Comparison of ENCODE assay signal across 11 cellular contexts in genomic region chr2:230944123-230944653, GRCh38. TPM values are rescaled to one million over a fixed set of nuclear protein-coding genes. Genes with fewer than 3 reads are reported as not detected.
DNase-seq lines count a peak whose midpoint lies in the region; ATAC-seq and TF ChIP-seq lines count a peak whose summit lies in the region.
"Had no signal": no experiment of that assay in that cellular context is flagged by ENCODE, and none has a peak within 500 bp of the region (broad histone marks: within the 10 kb centered on the region; RNA-seq: fewer than 3 reads in every experiment).

No MANE protein-coding gene starts in this region.

- no peaks in the 10 kb centered on the region for H3K9me3 Mint-ChIP-seq in stimulated activated effector memory CD8-positive, alpha-beta T cell treated with anti-CD3 and anti-CD28 coated beads, Interleukin-12 subunit alpha, Interleukin-12 subunit beta, amount 100 ng/mL, for 72 hours
- H3K9me3 Mint-ChIP-seq: naive B cell had no signal

- peaks cover 2% of the 10 kb centered on the region for H3K36me3 Mint-ChIP-seq in T-helper 17 cell (ENCODE audit: low read depth)
- H3K36me3 Mint-ChIP-seq in stimulated activated effector memory CD8-positive, alpha-beta T cell treated with anti-CD3 and anti-CD28 coated beads, Interleukin-12 subunit alpha, Interleukin-12 subunit beta, amount 100 ng/mL, for 72 hours, result peaks cover 36% of the 10 kb centered on the region
- H3K36me3 Mint-ChIP-seq: naive B cell had no signal

- H3K4me3 Mint-ChIP-seq in T-helper 17 cell, result no peak overlapping the region
- H3K4me3 Mint-ChIP-seq in stimulated activated effector memory CD8-positive, alpha-beta T cell treated with anti-CD3 and anti-CD28 coated beads, Interleukin-12 subunit alpha, Interleukin-12 subunit beta, amount 100 ng/mL, for 72 hours, result peak overlapping the region; percentile 66
- H3K4me3 Mint-ChIP-seq: naive B cell had no signal

- peak; percentile 48 for ATAC-seq in HG02571 (IDR thresholded peaks at IDR 0.05; ENCODE audit: unreplicated experiment)
- ATAC-seq in T-helper 17 cell, result peak; percentile 18
- peak; percentile 92 for ATAC-seq in stimulated activated effector memory CD8-positive, alpha-beta T cell treated with anti-CD3 and anti-CD28 coated beads, Interleukin-12 subunit alpha, Interleukin-12 subunit beta, amount 100 ng/mL, for 72 hours

- DNase-seq in activated T-cell treated with anti-CD3 and anti-CD28 coated beads for 48 hours (ENCODE audit: low read depth) (peak; percentile 48), activated T-cell treated with anti-CD3 and anti-CD28 coated beads for 4 hours (no peak), T-helper 17 cell (no peak), substantia nigra (lab: John Stamatoyannopoulos, UW) (no peak), HEK293T (ENCODE audit: extremely low spot score) (no peak), iPS-NIHi11 (ENCODE audit: low spot score) (no peak)
- DNase-seq in stimulated activated effector memory CD8-positive, alpha-beta T cell treated with anti-CD3 and anti-CD28 coated beads, Interleukin-12 subunit alpha, Interleukin-12 subunit beta, amount 100 ng/mL, for 72 hours (ENCODE audit: low spot score in 2 of 2), result peak; percentile 43 to 86
- DNase-seq: naive B cell had no signal

- CTCF ChIA-PET in HEK293T (lab: Yijun Ruan, JAX), result no interaction called here

- H3K9me3 ChIP-seq in T-helper 17 cell (ENCODE audit: control insufficient read depth, low read length, poor library complexity, severe bottlenecking), result no peaks in the 10 kb centered on the region
- H3K9me3 ChIP-seq: gastroesophageal sphincter had no signal

- H3K27me3 Mint-ChIP-seq in T-helper 17 cell, result peaks cover 34% of the 10 kb centered on the region

- no peak overlapping the region for H3K27ac ChIP-seq in substantia nigra (ENCODE audit: low read depth, low read length, poor library complexity, severe bottlenecking)
- H3K27ac ChIP-seq: gastroesophageal sphincter, SK-N-MC had no signal

- H3K27ac Mint-ChIP-seq in T-helper 17 cell, result no peak overlapping the region
- H3K27ac Mint-ChIP-seq in stimulated activated effector memory CD8-positive, alpha-beta T cell treated with anti-CD3 and anti-CD28 coated beads, Interleukin-12 subunit alpha, Interleukin-12 subunit beta, amount 100 ng/mL, for 72 hours, result peak overlapping the region; percentile 92
- H3K27ac Mint-ChIP-seq: naive B cell had no signal

- POLR2A ChIA-PET in HEK293T (lab: Yijun Ruan, JAX), result no interaction called here

- peaks cover 9% of the 10 kb centered on the region for H3K4me1 Mint-ChIP-seq in T-helper 17 cell
- H3K4me1 Mint-ChIP-seq in stimulated activated effector memory CD8-positive, alpha-beta T cell treated with anti-CD3 and anti-CD28 coated beads, Interleukin-12 subunit alpha, Interleukin-12 subunit beta, amount 100 ng/mL, for 72 hours, result peaks cover 52% of the 10 kb centered on the region

TF ChIP-seq in HEK293T, 16 proteins besides CTCF, POLR2A, EP300 and RAD21:
- TF ChIP-seq ELF4 (IDR thresholded peaks at IDR 0.05) (no peak), SP1 (IDR thresholded peaks at IDR 0.05) (no peak), CTBP1 (IDR thresholded peaks at IDR 0.05; ENCODE audit: borderline replicate concordance) (no peak)

RNA-seq across cellular contexts. Expression of gene GPR55, which starts 19.1 kb away (rescaled TPM):
- total RNA-seq in T-helper 17 cell, result 1 to 10 TPM; 3.8 to 8.3 TPM

RNA-seq across cellular contexts. Expression of gene SPATA3, which starts 51.7 kb away (rescaled TPM):
- not detected for total RNA-seq in T-helper 17 cell
- total RNA-seq: gastroesophageal sphincter had no signal

Comparison
In these comparisons a context has a peak if more than half of its experiments do, and no peak if none do; other contexts are left out.
1. DNase-seq: peak in activated T-cell treated with anti-CD3 and anti-CD28 coated beads for 48 hours (single experiment) and stimulated activated effector memory CD8-positive, alpha-beta T cell treated with anti-CD3 and anti-CD28 coated beads, Interleukin-12 subunit alpha, Interleukin-12 subunit beta, amount 100 ng/mL, for 72 hours (2 of 2); none in activated T-cell treated with anti-CD3 and anti-CD28 coated beads for 4 hours (single experiment), T-helper 17 cell (0 of 3), substantia nigra (0 of 49), HEK293T (single experiment) and iPS-NIHi11 (single experiment).
2. ATAC-seq: peak in every context shown above with its lines; median percentile 92 in stimulated activated effector memory CD8-positive, alpha-beta T cell treated with anti-CD3 and anti-CD28 coated beads, Interleukin-12 subunit alpha, Interleukin-12 subunit beta, amount 100 ng/mL, for 72 hours; 48 in HG02571; 18 in T-helper 17 cell.